ENCODE assay signal across 8 cellular contexts in genomic region chr6:110528051-110528929, GRCh38. TPM values are rescaled to one million over a fixed set of nuclear protein-coding genes. Genes with fewer than 3 reads are reported as not detected.
A peak's percentile ranks its signal among the peaks of the same experiment; 100 is the strongest.
DNase-seq lines count a peak whose midpoint lies in the region; ATAC-seq, FAIRE-seq and TF ChIP-seq lines count a peak whose summit lies in the region.

No MANE protein-coding gene starts in this region.

- no peaks in the 10 kb centered on the region for H4K20me1 ChIP-seq in PC-9 (ENCODE audit: insufficient read depth)

- intact Hi-C loops in PC-9 (cut with micrococcal nuclease; ENCODE audit: unreplicated experiment) = loop anchor here (1.0 to 2.0 kb wide), 5 partner anchors 45 to 471 kb away; partner anchors contain the start of gene AMD1
- intact Hi-C loops in pancreas (cut with DNase I) = loop anchor here in 1 of 3 donors (5.0 to 10.0 kb wide), 2 partner anchors 157 to 424 kb away; no protein-coding TSS in a partner anchor

- peak overlapping the region; percentile 10 for H3K4me2 ChIP-seq in PC-9

- TF ChIP-seq CTCF in PC-9 (conservative IDR thresholded peaks at IDR 0.05) = peak; percentile 96
- peak; percentile 68 for TF ChIP-seq CTCF in fibroblast of pulmonary artery (IDR thresholded peaks at IDR 0.05; ENCODE audit: low read length, missing control alignments)
- peak; percentile 31 to 72 (median 57) for TF ChIP-seq CTCF in pancreas (IDR thresholded peaks at IDR 0.05)

- POLR2A ChIA-PET in PC-9 (lab: Charles Lee; ENCODE audit: unreplicated experiment) = no interaction called here

- peaks cover 19% of the 10 kb centered on the region for H3F3A ChIP-seq in PC-9 (ENCODE audit: insufficient read depth, low read depth)

- no peak overlapping the region for H3K4me3 Mint-ChIP-seq in activated T-cell treated with anti-CD3 and anti-CD28 coated beads, Interleukin-2, amount 50 U/mL, for 72 hours

- no peak overlapping the region for H3K27ac Mint-ChIP-seq in activated T-cell treated with anti-CD3 and anti-CD28 coated beads, Interleukin-2, amount 50 U/mL, for 72 hours

- H3K27me3 ChIP-seq in PC-9 (ENCODE audit: insufficient read depth, low read depth) = no peaks in the 10 kb centered on the region
- H3K27me3 ChIP-seq in pancreas = no peaks in the 10 kb centered on the region

- H3K9me3 ChIP-seq in PC-9 (ENCODE audit: insufficient read depth, low read depth) (peaks cover 24% of the 10 kb centered on the region), pancreas (no peaks in the 10 kb centered on the region)

- H3K9me2 ChIP-seq in PC-9 (ENCODE audit: insufficient read depth) = no peaks in the 10 kb centered on the region

- H2AFZ ChIP-seq in PC-9 = no peak overlapping the region

- no peaks in the 10 kb centered on the region for H3K36me3 Mint-ChIP-seq in activated T-cell treated with anti-CD3 and anti-CD28 coated beads, Interleukin-2, amount 50 U/mL, for 72 hours (ENCODE audit: insufficient read depth in 2 of 2)

- ATAC-seq in activated T-cell treated with anti-CD3 and anti-CD28 coated beads, Interleukin-2, amount 50 U/mL, for 72 hours (replicated peaks in 1 of 2) = peak; percentile 73 to 75
- ATAC-seq in pancreas (peak; percentile 68 to 94 (median 90)), GM18517 (IDR thresholded peaks at IDR 0.05; ENCODE audit: unreplicated experiment) (no peak), HG03565 (IDR thresholded peaks at IDR 0.05; ENCODE audit: unreplicated experiment) (no peak)

- H3K36me3 ChIP-seq in PC-9 (ENCODE audit: low read depth) = no peaks in the 10 kb centered on the region; the same call in 1 of the 2 replicates
- H3K36me3 ChIP-seq in pancreas = no peaks in the 10 kb centered on the region

- DNase-seq in EH (ENCODE audit: low read depth) (peak; percentile 98), HuH-7.5 (ENCODE audit: low spot score) (peak; percentile 27), PC-9 (peak; percentile 43 to 96), fibroblast of pulmonary artery (ENCODE audit: low read depth) (peak; percentile 89), pancreas (peak in 3 of 6 donors; percentile 9 to 58 (median 28))
- peak; percentile 49 to 58 for DNase-seq in activated T-cell treated with anti-CD3 and anti-CD28 coated beads, Interleukin-2, amount 50 U/mL, for 72 hours

- H3K27ac ChIP-seq in PC-9 (peak overlapping the region; percentile 64), pancreas (no peak overlapping the region)

- H3K4me3 ChIP-seq in PC-9 = no peak overlapping the region
- no peak overlapping the region for H3K4me3 ChIP-seq in fibroblast of pulmonary artery (replicated peaks; ENCODE audit: low read depth, low read length)
- H3K4me3 ChIP-seq in pancreas = no peak overlapping the region

- WGBS in pancreas, 2 donors = 10% methylated on average over 5 of the region's 5 CpGs

- CTCF ChIA-PET in PC-9 (lab: Charles Lee) = interaction anchor here (0.6 to 0.7 kb wide), 2 partner anchors 417 to 944 kb away, joined by 3 to 4 read pairs; no protein-coding TSS in a partner anchor

- no peaks in the 10 kb centered on the region for H3K9me3 Mint-ChIP-seq in activated T-cell treated with anti-CD3 and anti-CD28 coated beads, Interleukin-2, amount 50 U/mL, for 72 hours

- H3K4me1 Mint-ChIP-seq in activated T-cell treated with anti-CD3 and anti-CD28 coated beads, Interleukin-2, amount 50 U/mL, for 72 hours (ENCODE audit: low read depth) = peaks cover 9% of the 10 kb centered on the region

- no TSS peak for BruUV-seq in PC-9 (replicated peaks; lab: Mats Ljungman, UMichigan)

- H3K4me1 ChIP-seq in PC-9 (replicated peaks; ENCODE audit: insufficient read depth) (peaks cover 36% of the 10 kb centered on the region), pancreas (no peaks in the 10 kb centered on the region)

- FAIRE-seq in pancreas (lab: Jason Lieb, UNC) = peak; percentile 95

- no peaks in the 10 kb centered on the region for H3K27me3 Mint-ChIP-seq in activated T-cell treated with anti-CD3 and anti-CD28 coated beads, Interleukin-2, amount 50 U/mL, for 72 hours (ENCODE audit: low read depth)

- H3K79me2 ChIP-seq in PC-9 (ENCODE audit: low read depth) = no peaks in the 10 kb centered on the region

RNA-seq across cellular contexts. Expression of gene SLC22A16, which starts 51.9 kb away (rescaled TPM):
- total RNA-seq in PC-9 (2021) = not detected in 2 replicates
- total RNA-seq in activated T-cell treated with anti-CD3 and anti-CD28 coated beads, Interleukin-2, amount 50 U/mL, for 72 hours = not detected
- under 1 TPM in 2 of 6 donors, not detected in 4; 0.22 to 0.35 TPM for total RNA-seq in pancreas
- under 1 TPM in 1 of 2 donors, not detected in 1; 0.26 TPM for polyA plus RNA-seq in pancreas

Comparison
In these comparisons a context has a peak if more than half of its experiments do, and no peak if none do; other contexts are left out.
1. ATAC-seq: peak in activated T-cell treated with anti-CD3 and anti-CD28 coated beads, Interleukin-2, amount 50 U/mL, for 72 hours (2 of 2) and pancreas (4 of 4); none in GM18517 (single experiment) and HG03565 (single experiment).
2. Peak in every context shown above with its lines, with median percentiles within 50 percentile points of each other: CTCF ChIP-seq.